Comparison of ENCODE assay signal across 8 cellular contexts in genomic region chr2:241315879-241316700, GRCh38. TPM values are rescaled to one million over a fixed set of nuclear protein-coding genes. Genes with fewer than 3 reads are reported as not detected.
DNase-seq lines count a peak whose midpoint lies in the region; ATAC-seq and TF ChIP-seq lines count a peak whose summit lies in the region.

Gene SEPTIN2 (plus strand): TSS chr2:241315925. CDS start chr2:241324233, 8,308 bp downstream.

- peak within 1 kb of the TSS; percentile 98 for H3K4me3 Mint-ChIP-seq in T-helper 17 cell

- H3K9ac ChIP-seq in HUES6 (ENCODE audit: low read length), result peak within 1 kb of the TSS; percentile 99

- peaks cover 11% of the 10 kb centered on the region for H3K36me3 ChIP-seq in HUES6 (ENCODE audit: control insufficient read depth, insufficient read depth, low read length)
- no peaks in the 10 kb centered on the region for H3K36me3 ChIP-seq in brain microvascular endothelial cell (replicated peaks)

- H3K4me3 ChIP-seq in HUES6 (ENCODE audit: low read depth, low read length), result peak within 1 kb of the TSS; percentile 97
- peak within 1 kb of the TSS; percentile 95 for H3K4me3 ChIP-seq in brain microvascular endothelial cell (ENCODE audit: low read depth, low read length)

- no peaks in the 10 kb centered on the region for H3K27me3 ChIP-seq in HUES6 (ENCODE audit: control insufficient read depth, insufficient read depth, low read length)
- no peaks in the 10 kb centered on the region for H3K27me3 ChIP-seq in brain microvascular endothelial cell (replicated peaks)

- peaks cover 46% of the 10 kb centered on the region for H3K4me1 ChIP-seq in HUES6 (ENCODE audit: control insufficient read depth, insufficient read depth, low read length)

- H3K9me3 ChIP-seq in HUES6 (ENCODE audit: control insufficient read depth, insufficient read depth, low read depth, low read length) (no peaks in the 10 kb centered on the region), T-helper 17 cell (ENCODE audit: control insufficient read depth, low read length, poor library complexity, severe bottlenecking) (no peaks in the 10 kb centered on the region)

- ATAC-seq in GM21526 (IDR thresholded peaks at IDR 0.05; ENCODE audit: low FRiP score, unreplicated experiment) (peak; percentile 27), T-helper 17 cell (peak; percentile 52)

- H3K27ac ChIP-seq in HUES6 (ENCODE audit: low read depth, low read length) (peak within 1 kb of the TSS; percentile 100), brain microvascular endothelial cell (peak within 1 kb of the TSS; percentile 99)

- no peaks in the 10 kb centered on the region for H3K27me3 Mint-ChIP-seq in T-helper 17 cell

- DNase-seq in G401 (ENCODE audit: low spot score) (peak; percentile 67), T-helper 17 cell (peak; percentile 69 to 70 (median 69)), brain microvascular endothelial cell (peak; percentile 41), inferior parietal cortex (ENCODE audit: extremely low spot score) (peak; percentile 53), kidney glomerular epithelial cell (lab: John Stamatoyannopoulos, UW) (no peak)
- peak; percentile 5 to 64 for DNase-seq in stimulated activated CD4-positive, alpha-beta T cell treated with anti-CD3 and anti-CD28 coated beads, Interleukin-15, amount 100 ng/mL, for 1 hour (ENCODE audit: low read depth in 1 of 2, low spot score in 1 of 2)

- peak within 1 kb of the TSS; percentile 99 for H3K27ac Mint-ChIP-seq in T-helper 17 cell

- in situ Hi-C loops in G401 (cut with HindIII; ENCODE audit: low sequenced_read_pairs), result no loop called here
- in situ Hi-C loops in brain microvascular endothelial cell (cut with HindIII; ENCODE audit: low pct_ligation_motif_present, low sequenced_read_pairs), result no loop called here

- TF ChIP-seq CTCF in brain microvascular endothelial cell (IDR thresholded peaks at IDR 0.05; ENCODE audit: low read depth, low read length, missing control alignments), result no peak

- H3K36me3 Mint-ChIP-seq in T-helper 17 cell (ENCODE audit: low read depth), result peaks cover 6% of the 10 kb centered on the region

- peaks cover 55% of the 10 kb centered on the region for H3K4me1 Mint-ChIP-seq in T-helper 17 cell

RNA-seq across cellular contexts. Expression of gene SEPTIN2, which starts in this region (rescaled TPM):
- 339 and 438 TPM in 2 replicates for total RNA-seq in G401 (2014; rRNA removed; shearing (Covaris generic))
- 100 to 1,000 TPM; 190 to 216 TPM for total RNA-seq in T-helper 17 cell
